ENCODE assay signal across 15 cellular contexts in genomic region chr2:168293766-168294165, GRCh38. TPM values are rescaled to one million over a fixed set of nuclear protein-coding genes. Genes with fewer than 3 reads are reported as not detected.
DNase-seq lines count a peak whose midpoint lies in the region; TF ChIP-seq lines count a peak whose summit lies in the region.
"Had no signal": no experiment of that assay in that cellular context is flagged by ENCODE, and none has a peak within 500 bp of the region (broad histone marks: within the 10 kb centered on the region; RNA-seq: fewer than 3 reads in every experiment).

No MANE protein-coding gene starts in this region.

- DNase-seq in SIG-M5 treated with dmso at 0.1 percent for 504 hours (lab: John Stamatoyannopoulos, UW; ENCODE audit: unreplicated experiment) (peak; percentile 6), SIG-M5 (lab: John Stamatoyannopoulos, UW) (no peak), NAMALWA (ENCODE audit: low spot score) (peak; percentile 13), chondrocyte (ENCODE audit: low spot score) (no peak), progenitor cell of endocrine pancreas (ENCODE audit: low spot score, unreplicated experiment) (no peak), NCI-H1048 (lab: John Stamatoyannopoulos, UW) (no peak), C1 segment of cervical spinal cord (lab: John Stamatoyannopoulos, UW) (no peak)
- no peak for DNase-seq in activated CD8-positive, alpha-beta memory T cell treated with anti-CD3 and anti-CD28 coated beads for 24 hours
- DNase-seq: activated gamma-delta T cell; amygdala; islet precursor cell; NCI-H2171; NK-92 treated with Interleukin-12 subunit alpha and Interleukin-12 subunit beta, amount 100 ng/mL, for 24 hours; retina; SHP77 had no signal

- H3K4me3 Mint-ChIP-seq in chondrocyte (ENCODE audit: unreplicated experiment) = no peak overlapping the region
- no peak overlapping the region for H3K4me3 Mint-ChIP-seq in progenitor cell of endocrine pancreas (ENCODE audit: low read depth)

- H3K4me1 Mint-ChIP-seq in chondrocyte (ENCODE audit: low read depth) = peaks cover 3% of the 10 kb centered on the region
- no peaks in the 10 kb centered on the region for H3K4me1 Mint-ChIP-seq in progenitor cell of endocrine pancreas (ENCODE audit: low read depth)

- no peak overlapping the region for H3K27ac Mint-ChIP-seq in chondrocyte (ENCODE audit: unreplicated experiment)
- no peak overlapping the region for H3K27ac Mint-ChIP-seq in progenitor cell of endocrine pancreas

- H3K27me3 Mint-ChIP-seq in chondrocyte (ENCODE audit: low read depth) = no peaks in the 10 kb centered on the region
- H3K27me3 Mint-ChIP-seq in progenitor cell of endocrine pancreas = no peaks in the 10 kb centered on the region

- no peaks in the 10 kb centered on the region for H3K9me3 Mint-ChIP-seq in chondrocyte (ENCODE audit: low read depth)
- H3K9me3 Mint-ChIP-seq in progenitor cell of endocrine pancreas (ENCODE audit: low read depth) = no peaks in the 10 kb centered on the region

- H3K36me3 Mint-ChIP-seq in chondrocyte (ENCODE audit: low read depth) = no peaks in the 10 kb centered on the region
- H3K36me3 Mint-ChIP-seq in progenitor cell of endocrine pancreas (ENCODE audit: insufficient read depth) = no peaks in the 10 kb centered on the region

- peak; percentile 21 for TF ChIP-seq CTCF in chondrocyte (IDR thresholded peaks at IDR 0.05)
- TF ChIP-seq CTCF in progenitor cell of endocrine pancreas (IDR thresholded peaks at IDR 0.05; ENCODE audit: unreplicated experiment) = peak; percentile 7

RNA-seq across cellular contexts. Expression of gene STK39, which starts 46.4 kb away (rescaled TPM):
- total RNA-seq in chondrocyte (31.9 to 34.8 TPM (median 34.3 TPM) in 3 replicates), progenitor cell of endocrine pancreas (21.1 and 22.9 TPM in 2 replicates)

Comparison
In these comparisons a context has a peak if more than half of its experiments do, and no peak if none do; other contexts are left out.
1. DNase-seq: peak in SIG-M5 treated with dmso at 0.1 percent for 504 hours (single experiment) and NAMALWA (single experiment); none in SIG-M5 (single experiment), chondrocyte (single experiment), progenitor cell of endocrine pancreas (single experiment), activated CD8-positive, alpha-beta memory T cell treated with anti-CD3 and anti-CD28 coated beads for 24 hours (single experiment), NCI-H1048 (single experiment) and C1 segment of cervical spinal cord (0 of 14).